1 cellular context compared by ENCODE assay signal in genomic region chr9:105073147-105073546, GRCh38.
TF ChIP-seq lines count a peak whose summit lies in the region.

No MANE protein-coding gene starts in this region.

TF ChIP-seq in IMR-90, 13 proteins besides CTCF, POLR2A, EP300 and RAD21:
- TF ChIP-seq FOS (IDR thresholded peaks at IDR 0.05; ENCODE audit: low read depth, low read length) = 0 out of 2 replicates have a peak, but pooled peaks have one; percentile 12
- TF ChIP-seq MAZ (IDR thresholded peaks at IDR 0.05; ENCODE audit: borderline replicate concordance, low read depth, low read length) = no peak
